11 cellular contexts compared by ENCODE assay signal in genomic region chr12:105740970-105741725, GRCh38.
DNase-seq lines count a peak whose midpoint lies in the region; ATAC-seq and TF ChIP-seq lines count a peak whose summit lies in the region.
"Had no signal": no experiment of that assay in that cellular context is flagged by ENCODE, and none has a peak within 500 bp of the region (broad histone marks: within the 10 kb centered on the region; RNA-seq: fewer than 3 reads in every experiment).

No MANE protein-coding gene starts in this region.

- CTCF ChIA-PET in PC-3 (lab: Charles Lee): no interaction called here

- POLR2A ChIA-PET in PC-3 (lab: Charles Lee; ENCODE audit: unreplicated experiment): no interaction called here

- H3K9me3 ChIP-seq in PC-3 (ENCODE audit: low read length) (no peaks in the 10 kb centered on the region), sigmoid colon (no peaks in the 10 kb centered on the region)

- no peak for ATAC-seq in PC-3
- no peak for ATAC-seq in HG03039 (IDR thresholded peaks at IDR 0.05; ENCODE audit: unreplicated experiment)
- no peak for ATAC-seq in GM18519 (IDR thresholded peaks at IDR 0.05; ENCODE audit: low FRiP score, unreplicated experiment)
- ATAC-seq in GM21447 (IDR thresholded peaks at IDR 0.05; ENCODE audit: unreplicated experiment): no peak
- ATAC-seq: activated T-cell treated with anti-CD3 and anti-CD28 coated beads, Interleukin-2, amount 50 U/mL, for 4 hours had no signal

- no peaks in the 10 kb centered on the region for H3K36me3 Mint-ChIP-seq in type B pancreatic cell

- no peak for TF ChIP-seq EP300 in sigmoid colon (IDR thresholded peaks at IDR 0.05)

- WGBS in sigmoid colon, 2 donors: 48 to 58% methylated on average over 9 of the region's 9 CpGs

- peak overlapping the region; percentile 13; the same call in 1 of the 2 replicates for H3K4me2 ChIP-seq in PC-3 (ENCODE audit: low read length)
- H3K4me2 ChIP-seq: KMS-11 had no signal

- no peak overlapping the region for H3K4me3 Mint-ChIP-seq in type B pancreatic cell
- H3K4me3 Mint-ChIP-seq: activated T-cell treated with anti-CD3 and anti-CD28 coated beads, Interleukin-2, amount 50 U/mL, for 4 hours had no signal

- H3K9me3 Mint-ChIP-seq in type B pancreatic cell: no peaks in the 10 kb centered on the region
- H3K9me3 Mint-ChIP-seq: activated T-cell treated with anti-CD3 and anti-CD28 coated beads, Interleukin-2, amount 50 U/mL, for 4 hours had no signal

- no peaks in the 10 kb centered on the region for H3K4me1 Mint-ChIP-seq in type B pancreatic cell (ENCODE audit: unreplicated experiment)

- peaks cover 18% of the 10 kb centered on the region for H3K27me3 Mint-ChIP-seq in type B pancreatic cell

- H3K9me2 ChIP-seq in PC-3 (replicated peaks; ENCODE audit: low read length): no peaks in the 10 kb centered on the region

- H4K20me1 ChIP-seq in PC-3 (ENCODE audit: low read length): no peaks in the 10 kb centered on the region

- no peaks in the 10 kb centered on the region; the same call in 1 of the 2 replicates for H3K4me1 ChIP-seq in PC-3 (ENCODE audit: insufficient read depth, low read length)
- peaks cover 0 to 21% (median 15%) of the 10 kb centered on the region in 4 donors for H3K4me1 ChIP-seq in sigmoid colon

- H3K79me2 ChIP-seq in PC-3 (ENCODE audit: low read length): no peaks in the 10 kb centered on the region

- H3K36me3 ChIP-seq in PC-3 (ENCODE audit: low read depth, low read length): no peaks in the 10 kb centered on the region
- H3K36me3 ChIP-seq in sigmoid colon: no peaks in the 10 kb centered on the region

- H3K27ac ChIP-seq in PC-3 (ENCODE audit: low read length) (no peak overlapping the region), sigmoid colon (peak overlapping the region in 2 of 4 donors; percentile 5 to 36)
- H3K27ac ChIP-seq: KMS-11 had no signal

- intact Hi-C loops in PC-3 (cut with micrococcal nuclease) (no loop called here), cardiac septum (cut with DNase I) (no loop called here), sigmoid colon (cut with DNase I) (no loop called here)

- no peak overlapping the region for H3K4me3 ChIP-seq in PC-3 (ENCODE audit: low read length)
- no peak overlapping the region for H3K4me3 ChIP-seq in sigmoid colon

- no peak overlapping the region for H3K9ac ChIP-seq in PC-3 (ENCODE audit: low read length)
- H3K9ac ChIP-seq: KMS-11 had no signal

- no peak overlapping the region for H2AFZ ChIP-seq in PC-3 (ENCODE audit: low read length)

- no peak for TF ChIP-seq CTCF in PC-3 (conservative IDR thresholded peaks at IDR 0.05; ENCODE audit: low read depth, low read length)
- no peak for TF ChIP-seq CTCF in sigmoid colon (IDR thresholded peaks at IDR 0.05)
- TF ChIP-seq CTCF in type B pancreatic cell (conservative IDR thresholded peaks at IDR 0.05): no peak

- H3K27me3 ChIP-seq in PC-3 (ENCODE audit: low read length) (peaks cover 26% of the 10 kb centered on the region), sigmoid colon (no peaks in the 10 kb centered on the region)

- peak; percentile 55 for DNase-seq in GM03348 (ENCODE audit: low spot score)
- peak; percentile 42 for DNase-seq in PC-3
- peak; percentile 82 for DNase-seq in cardiac septum (ENCODE audit: low spot score)
- DNase-seq in sigmoid colon: peak; percentile 70
- no peak for DNase-seq in type B pancreatic cell (ENCODE audit: extremely low spot score, unreplicated experiment)
- DNase-seq: activated T-cell treated with anti-CD3 and anti-CD28 coated beads, Interleukin-2, amount 50 U/mL, for 4 hours; Calu3 had no signal

- BruUV-seq in PC-3 (replicated peaks; lab: Mats Ljungman, UMichigan): no TSS peak

- H3K27ac Mint-ChIP-seq in type B pancreatic cell: no peak overlapping the region

- TF ChIP-seq POLR2A in sigmoid colon (IDR thresholded peaks at IDR 0.05): no peak

- no peaks in the 10 kb centered on the region for H3F3A ChIP-seq in PC-3 (ENCODE audit: low read length, unreplicated experiment)
